ENCODE assay signal across 2 cellular contexts in genomic region chr7:50528266-50529092, GRCh38.
TF ChIP-seq lines count a peak whose summit lies in the region.

No MANE protein-coding gene starts in this region.

TF ChIP-seq in GM23338, 12 proteins besides CTCF, POLR2A, EP300 and RAD21:
- TF ChIP-seq CREB1 (CRISPR knock-in tag; IDR thresholded peaks at IDR 0.05; ENCODE audit: low read depth), result no peak
- TF ChIP-seq ZNF462 (CRISPR knock-in tag; IDR thresholded peaks at IDR 0.05), result no peak
- TF ChIP-seq REST (IDR thresholded peaks at IDR 0.05; ENCODE audit: unreplicated experiment), result no peak
- no peak for TF ChIP-seq STAT1 (IDR thresholded peaks at IDR 0.05; ENCODE audit: unreplicated experiment)
- TF ChIP-seq JUNB (IDR thresholded peaks at IDR 0.05; ENCODE audit: unreplicated experiment), result no peak
- TF ChIP-seq ZNF114 (CRISPR knock-in tag; IDR thresholded peaks at IDR 0.05), result no peak
- no peak for TF ChIP-seq ZNF331 (CRISPR knock-in tag; IDR thresholded peaks at IDR 0.05; ENCODE audit: low read depth)
- no peak for TF ChIP-seq POLR2AphosphoS5 (IDR thresholded peaks at IDR 0.05; ENCODE audit: low read depth)
- TF ChIP-seq ETS1 (IDR thresholded peaks at IDR 0.05), result no peak
- no peak for TF ChIP-seq EZH2 (IDR thresholded peaks at IDR 0.05; ENCODE audit: low read depth, unreplicated experiment)
- no peak for TF ChIP-seq EZH2phosphoT487 (IDR thresholded peaks at IDR 0.05; ENCODE audit: unreplicated experiment)
- no peak for TF ChIP-seq NANOG (IDR thresholded peaks at IDR 0.05; ENCODE audit: borderline replicate concordance)

TF ChIP-seq in HepG2, 621 proteins besides CTCF, POLR2A, EP300 and RAD21 (continues in another document):
- TF ChIP-seq ZNF24 (IDR thresholded peaks at IDR 0.05), result no peak
- peak; percentile 53; the same call in 1 of the 2 replicates for TF ChIP-seq FOXP4 (CRISPR knock-in tag; IDR thresholded peaks at IDR 0.05)
- TF ChIP-seq EHMT2 (IDR thresholded peaks at IDR 0.05; ENCODE audit: borderline replicate concordance, low read depth, low read length), result no peak; the same call in 1 of the 2 replicates
- TF ChIP-seq ZKSCAN8 (CRISPR knock-in tag; IDR thresholded peaks at IDR 0.05; ENCODE audit: borderline replicate concordance), result no peak
- TF ChIP-seq, protein P1, sequence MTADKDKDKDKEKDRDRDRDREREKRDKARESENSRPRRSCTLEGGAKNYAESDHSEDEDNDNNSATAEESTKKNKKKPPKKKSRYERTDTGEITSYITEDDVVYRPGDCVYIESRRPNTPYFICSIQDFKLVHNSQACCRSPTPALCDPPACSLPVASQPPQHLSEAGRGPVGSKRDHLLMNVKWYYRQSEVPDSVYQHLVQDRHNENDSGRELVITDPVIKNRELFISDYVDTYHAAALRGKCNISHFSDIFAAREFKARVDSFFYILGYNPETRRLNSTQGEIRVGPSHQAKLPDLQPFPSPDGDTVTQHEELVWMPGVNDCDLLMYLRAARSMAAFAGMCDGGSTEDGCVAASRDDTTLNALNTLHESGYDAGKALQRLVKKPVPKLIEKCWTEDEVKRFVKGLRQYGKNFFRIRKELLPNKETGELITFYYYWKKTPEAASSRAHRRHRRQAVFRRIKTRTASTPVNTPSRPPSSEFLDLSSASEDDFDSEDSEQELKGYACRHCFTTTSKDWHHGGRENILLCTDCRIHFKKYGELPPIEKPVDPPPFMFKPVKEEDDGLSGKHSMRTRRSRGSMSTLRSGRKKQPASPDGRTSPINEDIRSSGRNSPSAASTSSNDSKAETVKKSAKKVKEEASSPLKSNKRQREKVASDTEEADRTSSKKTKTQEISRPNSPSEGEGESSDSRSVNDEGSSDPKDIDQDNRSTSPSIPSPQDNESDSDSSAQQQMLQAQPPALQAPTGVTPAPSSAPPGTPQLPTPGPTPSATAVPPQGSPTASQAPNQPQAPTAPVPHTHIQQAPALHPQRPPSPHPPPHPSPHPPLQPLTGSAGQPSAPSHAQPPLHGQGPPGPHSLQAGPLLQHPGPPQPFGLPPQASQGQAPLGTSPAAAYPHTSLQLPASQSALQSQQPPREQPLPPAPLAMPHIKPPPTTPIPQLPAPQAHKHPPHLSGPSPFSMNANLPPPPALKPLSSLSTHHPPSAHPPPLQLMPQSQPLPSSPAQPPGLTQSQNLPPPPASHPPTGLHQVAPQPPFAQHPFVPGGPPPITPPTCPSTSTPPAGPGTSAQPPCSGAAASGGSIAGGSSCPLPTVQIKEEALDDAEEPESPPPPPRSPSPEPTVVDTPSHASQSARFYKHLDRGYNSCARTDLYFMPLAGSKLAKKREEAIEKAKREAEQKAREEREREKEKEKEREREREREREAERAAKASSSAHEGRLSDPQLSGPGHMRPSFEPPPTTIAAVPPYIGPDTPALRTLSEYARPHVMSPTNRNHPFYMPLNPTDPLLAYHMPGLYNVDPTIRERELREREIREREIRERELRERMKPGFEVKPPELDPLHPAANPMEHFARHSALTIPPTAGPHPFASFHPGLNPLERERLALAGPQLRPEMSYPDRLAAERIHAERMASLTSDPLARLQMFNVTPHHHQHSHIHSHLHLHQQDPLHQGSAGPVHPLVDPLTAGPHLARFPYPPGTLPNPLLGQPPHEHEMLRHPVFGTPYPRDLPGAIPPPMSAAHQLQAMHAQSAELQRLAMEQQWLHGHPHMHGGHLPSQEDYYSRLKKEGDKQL (CRISPR knock-in tag; IDR thresholded peaks at IDR 0.05; ENCODE audit: low read depth), result no peak
- no peak for TF ChIP-seq ZNF253 (CRISPR knock-in tag; IDR thresholded peaks at IDR 0.05; ENCODE audit: borderline replicate concordance)
- no peak for TF ChIP-seq ZBTB42 (CRISPR knock-in tag; IDR thresholded peaks at IDR 0.05)
- TF ChIP-seq CHD2 (IDR thresholded peaks at IDR 0.05; ENCODE audit: low read depth, low read length), result no peak
- peak; percentile 70; the same call in 1 of the 2 replicates for TF ChIP-seq ZNF644 (CRISPR knock-in tag; IDR thresholded peaks at IDR 0.05; ENCODE audit: low read depth)
- TF ChIP-seq, protein P2, sequence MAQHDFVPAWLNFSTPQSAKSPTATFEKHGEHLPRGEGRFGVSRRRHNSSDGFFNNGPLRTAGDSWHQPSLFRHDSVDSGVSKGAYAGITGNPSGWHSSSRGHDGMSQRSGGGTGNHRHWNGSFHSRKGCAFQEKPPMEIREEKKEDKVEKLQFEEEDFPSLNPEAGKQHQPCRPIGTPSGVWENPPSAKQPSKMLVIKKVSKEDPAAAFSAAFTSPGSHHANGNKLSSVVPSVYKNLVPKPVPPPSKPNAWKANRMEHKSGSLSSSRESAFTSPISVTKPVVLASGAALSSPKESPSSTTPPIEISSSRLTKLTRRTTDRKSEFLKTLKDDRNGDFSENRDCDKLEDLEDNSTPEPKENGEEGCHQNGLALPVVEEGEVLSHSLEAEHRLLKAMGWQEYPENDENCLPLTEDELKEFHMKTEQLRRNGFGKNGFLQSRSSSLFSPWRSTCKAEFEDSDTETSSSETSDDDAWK (CRISPR knock-in tag; IDR thresholded peaks at IDR 0.05), result no peak
- TF ChIP-seq ZNF292 (CRISPR knock-in tag; IDR thresholded peaks at IDR 0.05; ENCODE audit: borderline replicate concordance, low read depth), result peak; percentile 84; the same call in 1 of the 2 replicates
- TF ChIP-seq NFIC (IDR thresholded peaks at IDR 0.05; ENCODE audit: low read length), result no peak
- TF ChIP-seq FOXA1 (IDR thresholded peaks at IDR 0.05), result no peak
- TF ChIP-seq FOXA1 (CRISPR knock-in tag; IDR thresholded peaks at IDR 0.05), result no peak
- no peak for TF ChIP-seq ZNF605 (CRISPR knock-in tag; IDR thresholded peaks at IDR 0.05)
- peak; percentile 45; the same call in 1 of the 2 replicates for TF ChIP-seq ZNF788 (CRISPR knock-in tag; IDR thresholded peaks at IDR 0.05; ENCODE audit: borderline replicate concordance)
- no peak for TF ChIP-seq ZNF282 (IDR thresholded peaks at IDR 0.05; ENCODE audit: partially characterized antibody)
- peak; percentile 18; the same call in 1 of the 2 replicates for TF ChIP-seq ZNF331 (CRISPR knock-in tag; IDR thresholded peaks at IDR 0.05)
- TF ChIP-seq PCBP1 (IDR thresholded peaks at IDR 0.05; ENCODE audit: borderline replicate concordance, low read depth, low read length), result no peak
- peak; percentile 23; the same call in 1 of the 2 replicates for TF ChIP-seq ISL2 (CRISPR knock-in tag; IDR thresholded peaks at IDR 0.05)
- no peak for TF ChIP-seq LCORL (IDR thresholded peaks at IDR 0.05)
- TF ChIP-seq LCORL (CRISPR knock-in tag; IDR thresholded peaks at IDR 0.05), result peak; percentile 40
- no peak for TF ChIP-seq CHD4 (IDR thresholded peaks at IDR 0.05; ENCODE audit: borderline replicate concordance, low read length)
- 0 out of 2 replicates have a peak, but pooled peaks have one; percentile 22 for TF ChIP-seq ZNF281 (CRISPR knock-in tag; IDR thresholded peaks at IDR 0.05; ENCODE audit: borderline replicate concordance)
- TF ChIP-seq RFXANK (CRISPR knock-in tag; IDR thresholded peaks at IDR 0.05), result no peak
- TF ChIP-seq GATAD2A (CRISPR knock-in tag; IDR thresholded peaks at IDR 0.05), result peak; percentile 62
- TF ChIP-seq GFI1 (CRISPR knock-in tag; IDR thresholded peaks at IDR 0.05; ENCODE audit: borderline replicate concordance), result peak; percentile 68
- TF ChIP-seq SOX13 (IDR thresholded peaks at IDR 0.05), result no peak
- TF ChIP-seq SOX13 (CRISPR knock-in tag; conservative IDR thresholded peaks at IDR 0.05 in 1 of 2, IDR thresholded peaks at IDR 0.05 in 1 of 2), result peak in 1 of 2 experiments; percentile 40; a peak in 1 of 4 replicates
- TF ChIP-seq MTA1 (CRISPR knock-in tag; IDR thresholded peaks at IDR 0.05; ENCODE audit: borderline replicate concordance), result peak; percentile 72
- TF ChIP-seq SPEN (CRISPR knock-in tag; IDR thresholded peaks at IDR 0.05; ENCODE audit: low read depth), result 0 out of 2 replicates have a peak, but pooled peaks have one; percentile 23
- TF ChIP-seq HOXA3 (CRISPR knock-in tag; IDR thresholded peaks at IDR 0.05), result peak; percentile 57; the same call in 1 of the 2 replicates
- TF ChIP-seq ZBTB7B (CRISPR knock-in tag; IDR thresholded peaks at IDR 0.05), result peak; percentile 37; the same call in 1 of the 2 replicates
- no peak for TF ChIP-seq ZNF550 (CRISPR knock-in tag; IDR thresholded peaks at IDR 0.05; ENCODE audit: borderline replicate concordance)
- TF ChIP-seq ZNF441 (CRISPR knock-in tag; IDR thresholded peaks at IDR 0.05; ENCODE audit: borderline replicate concordance), result 0 out of 2 replicates have a peak, but pooled peaks have one; percentile 46
- TF ChIP-seq SALL1 (CRISPR knock-in tag; IDR thresholded peaks at IDR 0.05), result peak; percentile 40; the same call in 1 of the 2 replicates
- TF ChIP-seq, protein P3, sequence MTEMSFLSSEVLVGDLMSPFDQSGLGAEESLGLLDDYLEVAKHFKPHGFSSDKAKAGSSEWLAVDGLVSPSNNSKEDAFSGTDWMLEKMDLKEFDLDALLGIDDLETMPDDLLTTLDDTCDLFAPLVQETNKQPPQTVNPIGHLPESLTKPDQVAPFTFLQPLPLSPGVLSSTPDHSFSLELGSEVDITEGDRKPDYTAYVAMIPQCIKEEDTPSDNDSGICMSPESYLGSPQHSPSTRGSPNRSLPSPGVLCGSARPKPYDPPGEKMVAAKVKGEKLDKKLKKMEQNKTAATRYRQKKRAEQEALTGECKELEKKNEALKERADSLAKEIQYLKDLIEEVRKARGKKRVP (CRISPR knock-in tag; IDR thresholded peaks at IDR 0.05), result no peak
- TF ChIP-seq ELF1 (CRISPR knock-in tag; IDR thresholded peaks at IDR 0.05), result no peak
- TF ChIP-seq BCL6 (CRISPR knock-in tag; IDR thresholded peaks at IDR 0.05), result peak; percentile 35
- no peak for TF ChIP-seq ZNF580 (CRISPR knock-in tag; IDR thresholded peaks at IDR 0.05; ENCODE audit: borderline replicate concordance, low read depth)
- no peak for TF ChIP-seq ZNF800 (CRISPR knock-in tag; IDR thresholded peaks at IDR 0.05)
